In genomic region chr2:169585673-169586072, GRCh38 we compare ENCODE assay signal across 8 cellular contexts. TPM values are rescaled to one million over a fixed set of nuclear protein-coding genes. Genes with fewer than 3 reads are reported as not detected.
DNase-seq lines count a peak whose midpoint lies in the region; ATAC-seq and TF ChIP-seq lines count a peak whose summit lies in the region.

No MANE protein-coding gene starts in this region.

- intact Hi-C loops in heart left ventricle (cut with DNase I): loop anchor here in 3 of 10 donors (10.0 kb wide), 2 partner anchors 109 to 209 kb away; partner anchors contain the start of genes CFAP210 (in 2 of the 3), PHOSPHO2 (in 2 of the 3) and SSB (in 1 of the 3)
- intact Hi-C loops in Right ventricle myocardium inferior (cut with DNase I): no loop called here
- intact Hi-C loops in body of pancreas (cut with DNase I): no loop called here
- intact Hi-C loops in vagina (cut with DNase I): no loop called here

- peaks cover 0 to 4% (median 0%) of the 10 kb centered on the region in 12 donors for H3K9me3 ChIP-seq in heart left ventricle
- no peaks in the 10 kb centered on the region for H3K9me3 ChIP-seq in body of pancreas
- H3K9me3 ChIP-seq in mesenchymal stem cell (ENCODE audit: control insufficient read depth, low read length): no peaks in the 10 kb centered on the region
- no peaks in the 10 kb centered on the region for H3K9me3 ChIP-seq in vagina

- no peak overlapping the region for H2BK120ac ChIP-seq in mesenchymal stem cell (ENCODE audit: low read depth, low read length)

- WGBS in heart left ventricle, 4 donors: 14 to 18% (median 17%) methylated on average over 7 of the region's 7 CpGs
- 6 to 8% methylated on average over 7 of the region's 7 CpGs for WGBS in body of pancreas, 2 donors
- 11% methylated on average over 3 of the region's 7 CpGs for WGBS in mesenchymal stem cell

- no peak for ATAC-seq in heart left ventricle
- no peak for ATAC-seq in Right ventricle myocardium inferior
- ATAC-seq in body of pancreas: no peak
- ATAC-seq in GM19351 (IDR thresholded peaks at IDR 0.05; ENCODE audit: unreplicated experiment): no peak

- H3K4me3 ChIP-seq in heart left ventricle (peak overlapping the region; percentile 72 to 98 (median 83)), body of pancreas (peak overlapping the region; percentile 66 to 72), mesenchymal stem cell (ENCODE audit: insufficient read depth in 1 of 2, low read depth in 1 of 2, low read length in 2 of 2) (peak overlapping the region in 1 of 2 experiments; percentile 96), vagina (peak overlapping the region; percentile 94 to 95)

- TF ChIP-seq POLR2A in heart left ventricle (IDR thresholded peaks at IDR 0.05) (no peak), body of pancreas (IDR thresholded peaks at IDR 0.05) (no peak), vagina (IDR thresholded peaks at IDR 0.05) (no peak)

- H3K27me3 ChIP-seq in heart left ventricle (no peaks in the 10 kb centered on the region), body of pancreas (no peaks in the 10 kb centered on the region), mesenchymal stem cell (ENCODE audit: control insufficient read depth in 1 of 2, insufficient read depth in 1 of 2, low read length in 2 of 2) (no peaks in the 10 kb centered on the region), vagina (no peaks in the 10 kb centered on the region)

- H2AFZ ChIP-seq in mesenchymal stem cell (ENCODE audit: low read depth, low read length): no peak overlapping the region

- no peak overlapping the region for H4K91ac ChIP-seq in mesenchymal stem cell (ENCODE audit: low read length)

- DNase-seq in heart left ventricle (no peak), Right ventricle myocardium inferior (ENCODE audit: missing footprints) (no peak), body of pancreas (no peak), mesenchymal stem cell (no peak), vagina (ENCODE audit: extremely low spot score in 2 of 2) (no peak), germinal center (ENCODE audit: low spot score) (no peak), NCI-H2081 (lab: John Stamatoyannopoulos, UW) (no peak)

- no peak overlapping the region for H4K8ac ChIP-seq in mesenchymal stem cell (ENCODE audit: low read length)

- no peak overlapping the region for H3K23ac ChIP-seq in mesenchymal stem cell (ENCODE audit: low read length in 2 of 2)

- no peak overlapping the region for H2AK5ac ChIP-seq in mesenchymal stem cell (ENCODE audit: low read length, severe bottlenecking)

- TF ChIP-seq CTCF in heart left ventricle (IDR thresholded peaks at IDR 0.05) (no peak), body of pancreas (IDR thresholded peaks at IDR 0.05) (no peak), vagina (IDR thresholded peaks at IDR 0.05) (no peak)

- peak overlapping the region; percentile 100 for H3K9ac ChIP-seq in mesenchymal stem cell (ENCODE audit: low read length)

- peaks cover 9 to 45% (median 24%) of the 10 kb centered on the region in 12 donors for H3K4me1 ChIP-seq in heart left ventricle
- H3K4me1 ChIP-seq in body of pancreas: peaks cover 26% of the 10 kb centered on the region
- H3K4me1 ChIP-seq in mesenchymal stem cell (ENCODE audit: control insufficient read depth, insufficient read depth, low read depth, low read length): peaks cover 2% of the 10 kb centered on the region
- H3K4me1 ChIP-seq in vagina: peaks cover 25% of the 10 kb centered on the region

- no peak overlapping the region for H3K18ac ChIP-seq in mesenchymal stem cell (ENCODE audit: low read depth in 1 of 2, low read length in 2 of 2)

- no peak overlapping the region for H2BK5ac ChIP-seq in mesenchymal stem cell (ENCODE audit: low read depth, low read length, poor library complexity, severe bottlenecking)

- no peak overlapping the region for H2BK15ac ChIP-seq in mesenchymal stem cell (ENCODE audit: low read depth, poor library complexity, severe bottlenecking)

- no peak overlapping the region for H3K14ac ChIP-seq in mesenchymal stem cell (ENCODE audit: low read length in 2 of 2)

- peak overlapping the region in 9 of 12 donors; percentile 94 to 99 (median 97) for H3K27ac ChIP-seq in heart left ventricle
- peak overlapping the region in 3 of 4 donors; percentile 91 to 98 (median 95) for H3K27ac ChIP-seq in body of pancreas
- H3K27ac ChIP-seq in mesenchymal stem cell (ENCODE audit: low read length, poor library complexity, severe bottlenecking): no peak overlapping the region
- H3K27ac ChIP-seq in vagina: peak overlapping the region; percentile 100

- peak overlapping the region; percentile 57 for H3K4me2 ChIP-seq in mesenchymal stem cell (ENCODE audit: low read length, poor library complexity, severe bottlenecking)

- no peak overlapping the region for H3K4ac ChIP-seq in mesenchymal stem cell (ENCODE audit: low read depth in 1 of 2, low read length in 2 of 2)

- H2BK12ac ChIP-seq in mesenchymal stem cell (ENCODE audit: low read length in 2 of 2): no peak overlapping the region

- no peaks in the 10 kb centered on the region for H3K79me1 ChIP-seq in mesenchymal stem cell (replicated peaks; ENCODE audit: low read length, poor library complexity, severe bottlenecking)

- H3K36me3 ChIP-seq in heart left ventricle: no peaks in the 10 kb centered on the region
- no peaks in the 10 kb centered on the region for H3K36me3 ChIP-seq in body of pancreas (replicated peaks in 1 of 2; ENCODE audit: insufficient read depth in 1 of 2, low read depth in 2 of 2)
- no peaks in the 10 kb centered on the region for H3K36me3 ChIP-seq in mesenchymal stem cell (ENCODE audit: control insufficient read depth in 1 of 2, insufficient read depth in 2 of 2, low read depth in 1 of 2, low read length in 2 of 2)
- H3K36me3 ChIP-seq in vagina: no peaks in the 10 kb centered on the region

RNA-seq across cellular contexts. Expression of gene PPIG, which starts 1.5 kb away (rescaled TPM):
- 10 to 100 TPM; 19.9 to 48.8 (median 39.9) TPM for total RNA-seq in heart left ventricle
- polyA plus RNA-seq in heart left ventricle: 10 to 100 TPM; 23.9 to 69.6 TPM
- total RNA-seq in Right ventricle myocardium inferior: 34.7 TPM
- total RNA-seq in body of pancreas: 10 to 100 TPM; 22.3 to 25.1 TPM
- 79.9 TPM for polyA plus RNA-seq in mesenchymal stem cell (2013, experiment 1 of 2)
- polyA plus RNA-seq in mesenchymal stem cell (2013, experiment 2 of 2): 80.0 TPM
- total RNA-seq in vagina: 48.1 TPM

RNA-seq across cellular contexts. Expression of gene FASTKD1, which starts 12.0 kb away (rescaled TPM):
- total RNA-seq in heart left ventricle: 100 to 1,000 TPM in 1 of 9 donors, 10 to 100 TPM in 8; 25.3 to 103 (median 69.4) TPM
- 100 to 1,000 TPM in 1 of 2 donors, 10 to 100 TPM in 1; 64.6 to 154 TPM for polyA plus RNA-seq in heart left ventricle
- 112 TPM for total RNA-seq in Right ventricle myocardium inferior
- 10 to 100 TPM; 13.2 to 18.2 TPM for total RNA-seq in body of pancreas
- 14.7 TPM for polyA plus RNA-seq in mesenchymal stem cell (2013, experiment 1 of 2)
- 14.6 TPM for polyA plus RNA-seq in mesenchymal stem cell (2013, experiment 2 of 2)
- total RNA-seq in vagina: 17.7 TPM
